Comparison of ENCODE assay signal across 15 cellular contexts in the genomic region with DNA sequence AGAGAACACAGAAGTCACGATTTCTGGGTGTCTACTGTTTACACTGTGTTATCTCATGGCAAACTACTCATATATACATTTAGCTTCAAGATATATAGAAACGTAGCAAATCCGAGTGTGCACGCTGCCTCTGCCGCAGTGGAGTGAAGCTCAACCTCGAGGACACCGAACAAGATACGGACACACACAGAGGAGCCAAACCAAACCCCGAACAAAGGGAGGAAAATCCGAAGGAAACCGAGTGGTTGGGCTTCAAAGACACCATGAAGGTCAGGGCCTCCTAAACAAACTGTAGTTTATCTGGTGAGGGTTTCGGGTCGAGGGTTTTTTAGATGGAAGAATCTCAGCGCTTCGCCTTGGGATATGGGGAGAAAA. TPM values are rescaled to one million over a fixed set of nuclear protein-coding genes. Genes with fewer than 3 reads are reported as not detected.
DNase-seq lines count a peak whose midpoint lies in the region; ATAC-seq and TF ChIP-seq lines count a peak whose summit lies in the region.
"Had no signal": no experiment of that assay in that cellular context is flagged by ENCODE, and none has a peak within 500 bp of the region (broad histone marks: within the 10 kb centered on the region; RNA-seq: fewer than 3 reads in every experiment).

No MANE protein-coding gene starts in this region.

- peak in 1 of 2 donors; percentile 37 for TF ChIP-seq POLR2A in adrenal gland (IDR thresholded peaks at IDR 0.05)

- H3K9me3 Mint-ChIP-seq in activated naive CD4-positive, alpha-beta T cell treated with anti-CD3 and anti-CD28 coated beads, Interleukin-2, amount 50 U/mL, for 24 hours, result no peaks in the 10 kb centered on the region

- no peak for TF ChIP-seq CTCF in adrenal gland (IDR thresholded peaks at IDR 0.05)
- TF ChIP-seq CTCF in lung (IDR thresholded peaks at IDR 0.05; ENCODE audit: control extremely low read depth, extremely low read depth), result no peak
- TF ChIP-seq CTCF in GM10266 (IDR thresholded peaks at IDR 0.05; ENCODE audit: control insufficient read depth, insufficient read depth, low read depth, missing control alignments), result no peak

- H3K27me3 ChIP-seq in adrenal gland (no peaks in the 10 kb centered on the region), lung (ENCODE audit: control insufficient read depth, insufficient read depth) (no peaks in the 10 kb centered on the region), subcutaneous abdominal adipose tissue (ENCODE audit: control insufficient read depth in 5 of 5, insufficient read depth in 4 of 5, low read length in 5 of 5) (no peaks in the 10 kb centered on the region)

- H3K9ac ChIP-seq in subcutaneous abdominal adipose tissue (ENCODE audit: low read length in 5 of 5), result peak overlapping the region in 2 of 5 donors; percentile 45 to 58
- H3K9ac ChIP-seq: SK-N-SH had no signal

- H3K4me1 Mint-ChIP-seq in activated naive CD4-positive, alpha-beta T cell treated with anti-CD3 and anti-CD28 coated beads, Interleukin-2, amount 50 U/mL, for 24 hours, result peaks cover 5% of the 10 kb centered on the region

- ATAC-seq in lung (ENCODE audit: insufficient read depth, low FRiP score) (no peak), HG03565 (IDR thresholded peaks at IDR 0.05; ENCODE audit: unreplicated experiment) (no peak)

- H3K4me3 Mint-ChIP-seq in activated naive CD4-positive, alpha-beta T cell treated with anti-CD3 and anti-CD28 coated beads, Interleukin-2, amount 50 U/mL, for 24 hours, result no peak overlapping the region

- no peaks in the 10 kb centered on the region for H3K27me3 Mint-ChIP-seq in activated naive CD4-positive, alpha-beta T cell treated with anti-CD3 and anti-CD28 coated beads, Interleukin-2, amount 50 U/mL, for 24 hours
- H3K27me3 Mint-ChIP-seq: naive B cell had no signal

- H3K4me3 ChIP-seq in adrenal gland (no peak overlapping the region), lung (no peak overlapping the region), subcutaneous abdominal adipose tissue (ENCODE audit: low read depth in 1 of 5, low read length in 5 of 5) (no peak overlapping the region)
- H3K4me3 ChIP-seq: smooth muscle cell had no signal

- DNase-seq in activated naive CD4-positive, alpha-beta T cell treated with anti-CD3 and anti-CD28 coated beads, Interleukin-2, amount 50 U/mL, for 16 hours, result no peak
- peak in 4 of 7 donors; percentile 31 to 80 (median 58) for DNase-seq in adrenal gland
- no peak for DNase-seq in lung (ENCODE audit: low spot score)
- no peak for DNase-seq in GM10266 (ENCODE audit: extremely low spot score)
- no peak for DNase-seq in hepatic stellate cell (ENCODE audit: low spot score)
- DNase-seq: ACHN; effector CD4-positive, alpha-beta T cell; naive B cell; NCI-H1092; NCI-H2227 treated with DMSO at 0.1 percent for 48 hours; SK-N-SH had no signal

- H3K36me3 Mint-ChIP-seq in activated naive CD4-positive, alpha-beta T cell treated with anti-CD3 and anti-CD28 coated beads, Interleukin-2, amount 50 U/mL, for 24 hours, result peaks cover 4% of the 10 kb centered on the region

- H3K27ac ChIP-seq in adrenal gland (peak overlapping the region; percentile 54 to 84 (median 75)), lung (ENCODE audit: low read depth in 1 of 2, low read length in 1 of 2) (peak overlapping the region; percentile 41 to 44), subcutaneous abdominal adipose tissue (ENCODE audit: low read depth, low read length) (peak overlapping the region; percentile 86)

- H3K9me3 ChIP-seq in adrenal gland (replicated peaks in 1 of 3) (no peaks in the 10 kb centered on the region), lung (ENCODE audit: control insufficient read depth in 2 of 2, insufficient read depth in 1 of 2, low read length in 1 of 2) (no peaks in the 10 kb centered on the region), subcutaneous abdominal adipose tissue (ENCODE audit: control insufficient read depth in 5 of 5, low read length in 5 of 5) (no peaks in the 10 kb centered on the region)
- H3K9me3 ChIP-seq: SK-N-SH had no signal

- H3K36me3 ChIP-seq in adrenal gland (replicated peaks in 1 of 2) (peaks cover 0 to 43% of the 10 kb centered on the region in 2 donors), lung (ENCODE audit: control insufficient read depth in 2 of 2, insufficient read depth in 2 of 2, low read length in 2 of 2) (peaks cover 0 to 37% of the 10 kb centered on the region in 2 donors), subcutaneous abdominal adipose tissue (ENCODE audit: control insufficient read depth in 5 of 5, insufficient read depth in 5 of 5, low read length in 5 of 5) (peaks cover 0 to 43% (median 41%) of the 10 kb centered on the region in 5 donors)

- peak overlapping the region; percentile 35 for H3K27ac Mint-ChIP-seq in activated naive CD4-positive, alpha-beta T cell treated with anti-CD3 and anti-CD28 coated beads, Interleukin-2, amount 50 U/mL, for 24 hours

- intact Hi-C loops in adrenal gland (cut with DNase I), result no loop called here

- H3K4me1 ChIP-seq in adrenal gland (replicated peaks in 1 of 2) (peaks cover 14 to 28% of the 10 kb centered on the region in 2 donors), lung (ENCODE audit: control insufficient read depth in 2 of 2, insufficient read depth in 2 of 2, low read length in 2 of 2) (no peaks in the 10 kb centered on the region), subcutaneous abdominal adipose tissue (ENCODE audit: control insufficient read depth in 5 of 5, insufficient read depth in 5 of 5, low read length in 5 of 5) (peaks cover 5 to 56% (median 42%) of the 10 kb centered on the region in 5 donors)

- WGBS in adrenal gland, 4 donors, result 24 to 50% (median 26%) methylated on average over 15 of the region's 15 CpGs
- 60 to 75% methylated on average over 15 of the region's 15 CpGs for WGBS in lung, 2 donors

RNA-seq across cellular contexts. Expression of gene SLC45A1, which starts 34.5 kb away (rescaled TPM):
- total RNA-seq in adrenal gland (1 to 10 TPM; 1.5 to 7.0 (median 2.5) TPM), lung (1 to 10 TPM in 1 of 2 donors, under 1 TPM in 1; 0.74 to 1.6 TPM)
- polyA plus RNA-seq in adrenal gland (1 to 10 TPM; 1.2 to 6.7 (median 5.1) TPM), lung (1 to 10 TPM; 1.0 to 1.2 TPM)

Comparison
In these comparisons a context has a peak if more than half of its experiments do, and no peak if none do; other contexts are left out.
1. DNase-seq: peak in adrenal gland (4 of 7); none in activated naive CD4-positive, alpha-beta T cell treated with anti-CD3 and anti-CD28 coated beads, Interleukin-2, amount 50 U/mL, for 16 hours (single experiment), lung (single experiment), GM10266 (single experiment) and hepatic stellate cell (single experiment).
2. Peak in every context shown above with its lines, with median percentiles within 50 percentile points of each other: H3K27ac ChIP-seq.